In genomic region chr14:53174918-53175317, GRCh38 we compare ENCODE assay signal across 30 cellular contexts.
"Had no signal": no experiment of that assay in that cellular context is flagged by ENCODE, and none has a peak within 500 bp of the region (broad histone marks: within the 10 kb centered on the region; RNA-seq: fewer than 3 reads in every experiment).

No MANE protein-coding gene starts in this region.

- H3K9me3 ChIP-seq: breast epithelium had no signal

- ATAC-seq: activated CD8-positive, alpha-beta T cell treated with anti-CD3 and anti-CD28 coated beads, Interleukin-2, amount 10 ng/mL, durations not matched to agents 7 days and 5 days; Panc1; WTC11 had no signal

- H3K4me1 ChIP-seq: breast epithelium had no signal

- H3K27ac ChIP-seq: breast epithelium, RWPE1, SK-N-MC had no signal

- H3K27me3 ChIP-seq: breast epithelium had no signal

- H3K27me3 Mint-ChIP-seq: activated naive CD4-positive, alpha-beta T cell treated with anti-CD3 and anti-CD28 coated beads, Interleukin-2, amount 50 U/mL, for 24 hours; activated T-cell treated with anti-CD3 and anti-CD28 coated beads, Interleukin-2, amount 50 U/mL, for 24 hours had no signal

- H3K4me3 Mint-ChIP-seq: activated CD8-positive, alpha-beta T cell treated with anti-CD3 and anti-CD28 coated beads, Interleukin-2, amount 10 ng/mL, durations not matched to agents 7 days and 5 days; activated naive CD4-positive, alpha-beta T cell treated with anti-CD3 and anti-CD28 coated beads, Interleukin-2, amount 50 U/mL, for 24 hours; activated T-cell treated with anti-CD3 and anti-CD28 coated beads, Interleukin-2, amount 50 U/mL, for 24 hours; activated T-helper 1 cell treated with anti-CD3 and anti-CD28 coated beads, Interleukin-12 subunit alpha, Interleukin-12 subunit beta, Interleukin-2, Interleukin-4 antibody, amounts not matched to agents 30 ng/mL and 10 ng/mL and 1 ng/mL, durations not matched to agents 14 hours and 24 hours and 36 hours; WTC11 had no signal

- H3K27ac Mint-ChIP-seq: activated CD8-positive, alpha-beta T cell treated with anti-CD3 and anti-CD28 coated beads, Interleukin-2, amount 10 ng/mL, durations not matched to agents 7 days and 5 days; activated naive CD4-positive, alpha-beta T cell treated with anti-CD3 and anti-CD28 coated beads, Interleukin-2, amount 50 U/mL, for 24 hours; activated T-cell treated with anti-CD3 and anti-CD28 coated beads, Interleukin-2, amount 50 U/mL, for 24 hours; activated T-helper 1 cell treated with anti-CD3 and anti-CD28 coated beads, Interleukin-12 subunit alpha, Interleukin-12 subunit beta, Interleukin-2, Interleukin-4 antibody, amounts not matched to agents 30 ng/mL and 10 ng/mL and 1 ng/mL, durations not matched to agents 14 hours and 24 hours and 36 hours; WTC11 had no signal

- H3K9me3 Mint-ChIP-seq: activated naive CD4-positive, alpha-beta T cell treated with anti-CD3 and anti-CD28 coated beads, Interleukin-2, amount 50 U/mL, for 24 hours; activated T-cell treated with anti-CD3 and anti-CD28 coated beads, Interleukin-2, amount 50 U/mL, for 24 hours; activated T-helper 1 cell treated with anti-CD3 and anti-CD28 coated beads, Interleukin-12 subunit alpha, Interleukin-12 subunit beta, Interleukin-2, Interleukin-4 antibody, amounts not matched to agents 30 ng/mL and 10 ng/mL and 1 ng/mL, durations not matched to agents 14 hours and 24 hours and 36 hours; WTC11 had no signal

- H3K4me3 ChIP-seq: breast epithelium, SK-N-MC had no signal

- H3K36me3 Mint-ChIP-seq: WTC11 had no signal

- H3K36me3 ChIP-seq: breast epithelium had no signal

- DNase-seq: activated CD4-positive, alpha-beta T cell treated with anti-CD3 and anti-CD28 coated beads for 48 hours; activated CD4-positive, alpha-beta T cell treated with anti-CD3 and anti-CD28 coated beads, Interleukin-2, amount 50 U/mL, for 4 hours; activated CD4-positive, CD25-positive, alpha-beta regulatory T cell treated with anti-CD3 and anti-CD28 coated beads, Interleukin-2, amount 50 U/mL, for 72 hours; activated CD8-positive, alpha-beta memory T cell treated with anti-CD3 and anti-CD28 coated beads, Interleukin-2, amount 50 U/mL, for 48 hours; activated CD8-positive, alpha-beta T cell treated with anti-CD3 and anti-CD28 coated beads, Interleukin-2, amount 10 ng/mL, durations not matched to agents 7 days and 5 days; activated effector memory CD4-positive, alpha-beta T cell treated with Interleukin-2 at 50 U/mL for 16 hours; activated naive CD4-positive, alpha-beta T cell; activated T-cell treated with anti-CD3 and anti-CD28 coated beads, Interleukin-2, amount 50 U/mL, for 24 hours; aorta; central memory CD4-positive, alpha-beta T cell; Kasumi-1; KBM-7; NCI-H146; NCI-H1930; NCI-H2171; NCI-H2227 treated with DMSO at 0.1 percent for 48 hours; NCI-H446 treated with DMSO at 0.1 percent for 48 hours; NCI-H524 treated with DMSO at 0.1 percent for 48 hours; NCI-H748 treated with DMSO at 0.1 percent for 48 hours; NK-92 treated with Interleukin-12 subunit alpha and Interleukin-12 subunit beta, amount 100 ng/mL, for 24 hours; OCI-M1; SHP77; SW 1271 had no signal
